Comparison of ENCODE assay signal across 13 cellular contexts in the genomic region with DNA sequence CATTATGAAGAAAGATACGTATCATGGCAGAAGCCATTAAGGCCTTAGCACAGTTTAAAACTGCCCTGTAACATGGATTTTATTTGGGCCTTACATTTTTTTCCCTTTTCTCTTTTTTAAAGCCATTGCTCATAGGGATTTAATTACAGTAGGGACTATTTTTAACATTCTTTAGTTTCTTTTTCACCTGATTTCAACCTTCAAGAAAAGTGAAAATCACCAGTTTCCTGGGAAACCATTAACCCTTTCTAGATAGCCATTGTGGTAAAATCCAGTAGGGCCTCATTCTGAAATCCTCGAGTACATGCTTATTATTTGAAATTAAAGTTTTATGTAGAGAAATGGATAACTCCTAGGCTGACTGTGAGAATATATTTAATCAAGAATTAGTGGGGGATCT. TPM values are rescaled to one million over a fixed set of nuclear protein-coding genes. Genes with fewer than 3 reads are reported as not detected.
A peak's percentile ranks its signal among the peaks of the same experiment; 100 is the strongest.
DNase-seq lines count a peak whose midpoint lies in the region; ATAC-seq and TF ChIP-seq lines count a peak whose summit lies in the region.
"Had no signal": no experiment of that assay in that cellular context is flagged by ENCODE, and none has a peak within 500 bp of the region (broad histone marks: within the 10 kb centered on the region; RNA-seq: fewer than 3 reads in every experiment).

No MANE protein-coding gene starts in this region.

- no peaks in the 10 kb centered on the region for H3K9me3 Mint-ChIP-seq in type B pancreatic cell
- no peaks in the 10 kb centered on the region for H3K9me3 Mint-ChIP-seq in activated naive CD4-positive, alpha-beta T cell treated with anti-CD3 and anti-CD28 coated beads, Interleukin-2, amount 50 U/mL, for 72 hours
- H3K9me3 Mint-ChIP-seq: activated CD4-positive, alpha-beta memory T cell treated with anti-CD3 and anti-CD28 coated beads, Interleukin-2, amount 10 ng/mL, durations not matched to agents 7 days and 5 days had no signal

- intact Hi-C loops in heart left ventricle (cut with DNase I), result loop anchor here in 7 of 10 donors (10.0 kb wide), 6 partner anchors 49 to 251 kb away; no protein-coding TSS in a partner anchor
- intact Hi-C loops in cardiac septum (cut with DNase I), result loop anchor here (10.0 kb wide), 1 partner anchor 251 kb away; no protein-coding TSS in a partner anchor
- intact Hi-C loops in lower lobe of right lung (cut with DNase I), result no loop called here

- H3K4me1 Mint-ChIP-seq in type B pancreatic cell (ENCODE audit: unreplicated experiment), result peaks cover 36% of the 10 kb centered on the region

- TF ChIP-seq CTCF in heart left ventricle (IDR thresholded peaks at IDR 0.05) (no peak), choroid plexus epithelial cell (conservative IDR thresholded peaks at IDR 0.05; ENCODE audit: low read depth, low read length) (no peak), lower lobe of right lung (IDR thresholded peaks at IDR 0.05) (no peak), type B pancreatic cell (conservative IDR thresholded peaks at IDR 0.05) (no peak)

- DNase-seq in heart left ventricle, result no peak
- no peak for DNase-seq in cardiac septum (ENCODE audit: low spot score)
- no peak for DNase-seq in choroid plexus epithelial cell (ENCODE audit: low read depth)
- DNase-seq in lower lobe of right lung, result no peak
- DNase-seq in type B pancreatic cell (ENCODE audit: extremely low spot score, unreplicated experiment), result no peak
- no peak for DNase-seq in activated naive CD4-positive, alpha-beta T cell treated with anti-CD3 and anti-CD28 coated beads, Interleukin-2, amount 50 U/mL, for 72 hours (ENCODE audit: low spot score in 2 of 2)
- no peak for DNase-seq in HK-2 (ENCODE audit: unreplicated experiment)
- DNase-seq in NOMO-1 treated with DMSO at 0.1 percent for 48 hours (lab: John Stamatoyannopoulos, UW; ENCODE audit: unreplicated experiment), result no peak
- DNase-seq: activated CD4-positive, alpha-beta memory T cell treated with anti-CD3 and anti-CD28 coated beads, Interleukin-2, amount 10 ng/mL, durations not matched to agents 7 days and 5 days; foreskin melanocyte; NCI-H345; stimulated activated CD4-positive, alpha-beta T cell treated with anti-CD3 and anti-CD28 coated beads, Interleukin-15, amount 100 ng/mL, for 24 hours; stimulated activated naive CD4-positive, alpha-beta T cell had no signal

- H3K9me3 ChIP-seq in heart left ventricle, result no peaks in the 10 kb centered on the region
- H3K9me3 ChIP-seq in lower lobe of right lung, result no peaks in the 10 kb centered on the region

- peaks cover 0 to 63% (median 39%) of the 10 kb centered on the region in 12 donors for H3K4me1 ChIP-seq in heart left ventricle
- peaks cover 55% of the 10 kb centered on the region for H3K4me1 ChIP-seq in lower lobe of right lung

- no peaks in the 10 kb centered on the region for H3K36me3 Mint-ChIP-seq in type B pancreatic cell
- no peaks in the 10 kb centered on the region for H3K36me3 Mint-ChIP-seq in activated naive CD4-positive, alpha-beta T cell treated with anti-CD3 and anti-CD28 coated beads, Interleukin-2, amount 50 U/mL, for 72 hours

- 44 to 59% (median 44%) methylated on average over 2 of the region's 2 CpGs for WGBS in heart left ventricle, 4 donors

- H3K4me3 ChIP-seq in heart left ventricle (peak overlapping the region in 9 of 12 donors; percentile 78 to 92 (median 81)), choroid plexus epithelial cell (ENCODE audit: low read depth, low read length) (peak overlapping the region; percentile 82), lower lobe of right lung (peak overlapping the region; percentile 84)

- H3K36me3 ChIP-seq in heart left ventricle (no peaks in the 10 kb centered on the region), lower lobe of right lung (no peaks in the 10 kb centered on the region)

- no peak overlapping the region for H3K27ac Mint-ChIP-seq in type B pancreatic cell
- no peak overlapping the region for H3K27ac Mint-ChIP-seq in activated naive CD4-positive, alpha-beta T cell treated with anti-CD3 and anti-CD28 coated beads, Interleukin-2, amount 50 U/mL, for 72 hours
- H3K27ac Mint-ChIP-seq: activated CD4-positive, alpha-beta memory T cell treated with anti-CD3 and anti-CD28 coated beads, Interleukin-2, amount 10 ng/mL, durations not matched to agents 7 days and 5 days had no signal

- H3K4me3 Mint-ChIP-seq in type B pancreatic cell, result peak overlapping the region; percentile 37
- H3K4me3 Mint-ChIP-seq: activated CD4-positive, alpha-beta memory T cell treated with anti-CD3 and anti-CD28 coated beads, Interleukin-2, amount 10 ng/mL, durations not matched to agents 7 days and 5 days had no signal

- H3K27ac ChIP-seq in heart left ventricle, result peak overlapping the region in 6 of 12 donors; percentile 20 to 99 (median 97)
- no peak overlapping the region for H3K27ac ChIP-seq in lower lobe of right lung

- no peak for TF ChIP-seq POLR2A in heart left ventricle (IDR thresholded peaks at IDR 0.05)

- H3K27me3 ChIP-seq in heart left ventricle, result no peaks in the 10 kb centered on the region
- H3K27me3 ChIP-seq in lower lobe of right lung (ENCODE audit: low read depth), result no peaks in the 10 kb centered on the region

- ATAC-seq in heart left ventricle (no peak), lower lobe of right lung (no peak)
- ATAC-seq in activated naive CD4-positive, alpha-beta T cell treated with anti-CD3 and anti-CD28 coated beads, Interleukin-2, amount 50 U/mL, for 72 hours, result no peak

- peaks cover 13% of the 10 kb centered on the region for H3K27me3 Mint-ChIP-seq in type B pancreatic cell

RNA-seq across cellular contexts. Expression of a gene that starts 3.1 kb away (rescaled TPM):
- total RNA-seq in heart left ventricle (10 to 100 TPM in 5 of 9 donors, 1 to 10 TPM in 4; 6.1 to 34.8 (median 10.9) TPM), cardiac septum (12.7 TPM), lower lobe of right lung (57.7 TPM), type B pancreatic cell (ENCODE audit: low replicate concordance) (9.2 and 25.6 TPM in 2 replicates)
- 1 to 10 TPM; 3.3 to 5.6 TPM for polyA plus RNA-seq in heart left ventricle
- total RNA-seq in activated naive CD4-positive, alpha-beta T cell treated with anti-CD3 and anti-CD28 coated beads, Interleukin-2, amount 50 U/mL, for 72 hours, result 1 to 10 TPM in 1 of 2 donors, under 1 TPM in 1; 0.05 to 1.1 TPM
